ENCODE assay signal across 28 cellular contexts in the genomic region with DNA sequence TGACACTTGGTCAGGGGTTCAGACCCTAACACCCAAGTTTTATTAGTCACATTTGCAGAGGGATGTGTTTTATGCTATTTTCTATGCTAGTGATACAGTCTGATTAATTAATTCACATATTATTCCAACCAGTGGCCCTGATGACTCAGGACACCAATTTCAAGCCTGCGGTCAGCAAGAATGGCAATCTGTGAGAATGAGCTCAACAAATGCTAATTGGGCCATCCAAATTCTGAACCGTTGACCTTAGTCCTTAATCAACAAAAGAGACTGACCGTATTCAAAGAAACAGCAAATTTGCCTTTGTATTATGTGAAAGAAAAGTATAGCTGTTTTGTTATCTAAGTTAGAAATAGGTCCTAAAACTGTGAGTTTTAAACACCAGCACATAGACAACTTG. TPM values are rescaled to one million over a fixed set of nuclear protein-coding genes. Genes with fewer than 3 reads are reported as not detected.
"Had no signal": no experiment of that assay in that cellular context is flagged by ENCODE, and none has a peak within 500 bp of the region (broad histone marks: within the 10 kb centered on the region; RNA-seq: fewer than 3 reads in every experiment).

No MANE protein-coding gene starts in this region.

- H3K27me3 ChIP-seq: body of pancreas had no signal

- H3K4me1 Mint-ChIP-seq: activated naive CD8-positive, alpha-beta T cell treated with anti-CD3 and anti-CD28 coated beads for 36 hours; activated T-helper 17 cell treated with anti-CD3 and anti-CD28 coated beads, Interleukin-2, amount 50 U/mL, for 72 hours had no signal

- H3K36me3 Mint-ChIP-seq: activated CD4-positive, alpha-beta memory T cell treated with anti-CD3 and anti-CD28 coated beads for 36 hours; activated naive CD4-positive, alpha-beta T cell treated with anti-CD3 and anti-CD28 coated beads, Interleukin-2, amount 10 ng/mL, durations not matched to agents 7 days and 5 days had no signal

- H3K27ac ChIP-seq: body of pancreas, SK-N-MC, VCaP had no signal

- H3K4me3 Mint-ChIP-seq: activated CD4-positive, alpha-beta memory T cell treated with anti-CD3 and anti-CD28 coated beads for 36 hours; activated CD4-positive, alpha-beta T cell treated with anti-CD3 and anti-CD28 coated beads, Interleukin-2, amount 10 ng/mL, durations not matched to agents 7 days and 5 days; activated naive CD4-positive, alpha-beta T cell treated with anti-CD3 and anti-CD28 coated beads, Interleukin-2, amount 10 ng/mL, durations not matched to agents 7 days and 5 days; activated naive CD8-positive, alpha-beta T cell treated with anti-CD3 and anti-CD28 coated beads for 36 hours; activated T-helper 17 cell treated with anti-CD3 and anti-CD28 coated beads, Interleukin-2, amount 50 U/mL, for 72 hours had no signal

- ATAC-seq: activated T-helper 17 cell treated with anti-CD3 and anti-CD28 coated beads, Interleukin-2, amount 50 U/mL, for 72 hours; body of pancreas; Panc1; Right ventricle myocardium inferior had no signal

- DNase-seq: activated CD4-positive, alpha-beta memory T cell treated with anti-CD3 and anti-CD28 coated beads for 36 hours; activated CD4-positive, alpha-beta T cell treated with anti-CD3 and anti-CD28 coated beads, Interleukin-2, amount 10 ng/mL, durations not matched to agents 7 days and 5 days; activated CD4-positive, CD25-positive, alpha-beta regulatory T cell; activated CD8-positive, alpha-beta memory T cell treated with anti-CD3 and anti-CD28 coated beads for 24 hours; activated gamma-delta T cell; activated naive CD4-positive, alpha-beta T cell treated with anti-CD3 and anti-CD28 coated beads, Interleukin-2, amount 10 ng/mL, durations not matched to agents 7 days and 5 days; activated naive CD8-positive, alpha-beta T cell treated with anti-CD3 and anti-CD28 coated beads for 36 hours; activated T-cell treated with anti-CD3 and anti-CD28 coated beads for 4 hours; activated T-cell treated with anti-CD3 and anti-CD28 coated beads, Interleukin-2, amount 50 U/mL, for 48 hours; body of pancreas; central memory CD4-positive, alpha-beta T cell; MM.1S; NCI-H1105; NCI-H1436 treated with DMSO at 0.1 percent for 48 hours; NCI-H1930; NCI-H345; NCI-H510A; NCI-H526 treated with DMSO at 0.1 percent for 48 hours; NCI-H82; RPMI8226; T-helper 1 cell had no signal

- H3K4me1 ChIP-seq: body of pancreas had no signal

- H3K4me3 ChIP-seq: body of pancreas, SK-N-MC had no signal

- H3K27ac Mint-ChIP-seq: activated CD4-positive, alpha-beta memory T cell treated with anti-CD3 and anti-CD28 coated beads for 36 hours; activated CD4-positive, alpha-beta T cell treated with anti-CD3 and anti-CD28 coated beads, Interleukin-2, amount 10 ng/mL, durations not matched to agents 7 days and 5 days; activated naive CD4-positive, alpha-beta T cell treated with anti-CD3 and anti-CD28 coated beads, Interleukin-2, amount 10 ng/mL, durations not matched to agents 7 days and 5 days; activated naive CD8-positive, alpha-beta T cell treated with anti-CD3 and anti-CD28 coated beads for 36 hours; activated T-helper 17 cell treated with anti-CD3 and anti-CD28 coated beads, Interleukin-2, amount 50 U/mL, for 72 hours had no signal

- FAIRE-seq: bronchial epithelial cell had no signal

RNA-seq across cellular contexts. Expression of gene KL, which starts 9.6 kb away (rescaled TPM):
- total RNA-seq: bronchial epithelial cell, OCI-LY7 had no signal
